In the genomic region with DNA sequence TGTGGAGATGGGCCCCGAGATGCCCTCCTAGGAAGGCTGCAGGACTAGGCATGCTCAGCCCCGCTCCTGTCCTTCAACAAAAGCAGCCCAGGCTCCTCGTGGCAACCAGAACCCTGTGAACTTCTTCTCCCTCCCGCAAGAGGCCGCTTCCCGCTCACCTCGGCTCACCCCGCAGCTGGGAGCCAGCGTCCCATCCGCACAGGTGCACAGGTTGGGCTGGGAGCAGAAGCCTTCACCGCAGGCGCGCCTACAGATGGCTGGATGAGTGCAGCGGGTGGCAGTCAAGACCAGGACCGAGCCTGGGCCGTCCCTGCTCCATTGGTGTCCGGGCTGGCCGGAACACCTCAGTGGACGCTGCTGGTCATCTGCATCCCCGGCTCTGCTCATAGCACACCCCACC, we compare ENCODE assay signal across 19 cellular contexts. TPM values are rescaled to one million over a fixed set of nuclear protein-coding genes. Genes with fewer than 3 reads are reported as not detected.
DNase-seq lines count a peak whose midpoint lies in the region; ATAC-seq, FAIRE-seq and TF ChIP-seq lines count a peak whose summit lies in the region.
"Had no signal": no experiment of that assay in that cellular context is flagged by ENCODE, and none has a peak within 500 bp of the region (broad histone marks: within the 10 kb centered on the region; RNA-seq: fewer than 3 reads in every experiment).

No MANE protein-coding gene starts in this region.

- TF ChIP-seq CTCF in chondrocyte (IDR thresholded peaks at IDR 0.05) = peak; percentile 17

- no peak overlapping the region for H3K27ac Mint-ChIP-seq in chondrocyte (ENCODE audit: unreplicated experiment)
- H3K27ac Mint-ChIP-seq: dendritic cell treated with granulocyte-macrophage colony-stimulating factor and Interleukin-4, amounts not matched to agents 40 ng/mL and 50 ng/mL, for 4 days; naive thymus-derived CD4-positive, alpha-beta T cell had no signal

- peaks cover 8 to 14% of the 10 kb centered on the region in 2 donors for H3K27me3 ChIP-seq in small intestine (ENCODE audit: control insufficient read depth in 2 of 2, insufficient read depth in 2 of 2, low read length in 2 of 2)

- peaks cover 3% of the 10 kb centered on the region for H3K36me3 Mint-ChIP-seq in chondrocyte (ENCODE audit: low read depth)

- no peak overlapping the region for H3K4me3 ChIP-seq in small intestine (ENCODE audit: low read depth in 1 of 2, low read length in 2 of 2)
- H3K4me3 ChIP-seq: ascending aorta, esophagus muscularis mucosa, heart right ventricle, tibial nerve had no signal

- no peak for ATAC-seq in HG03432 (IDR thresholded peaks at IDR 0.05; ENCODE audit: unreplicated experiment)
- ATAC-seq: naive thymus-derived CD4-positive, alpha-beta T cell had no signal

- H3K4me3 Mint-ChIP-seq in chondrocyte (ENCODE audit: unreplicated experiment) = no peak overlapping the region
- H3K4me3 Mint-ChIP-seq: dendritic cell treated with granulocyte-macrophage colony-stimulating factor and Interleukin-4, amounts not matched to agents 40 ng/mL and 50 ng/mL, for 4 days had no signal

- H3K27me3 Mint-ChIP-seq in chondrocyte (ENCODE audit: low read depth) = peaks cover 34% of the 10 kb centered on the region

- H3K4me1 ChIP-seq in small intestine (ENCODE audit: control insufficient read depth in 2 of 2, insufficient read depth in 1 of 2, low read depth in 1 of 2, low read length in 1 of 2) = no peaks in the 10 kb centered on the region

- H3K9me3 Mint-ChIP-seq in chondrocyte (ENCODE audit: low read depth) = no peaks in the 10 kb centered on the region
- H3K9me3 Mint-ChIP-seq: dendritic cell treated with granulocyte-macrophage colony-stimulating factor and Interleukin-4, amounts not matched to agents 40 ng/mL and 50 ng/mL, for 4 days had no signal

- 18 to 64% (median 38%) methylated on average over 20 of the region's 20 CpGs for WGBS in small intestine, 3 donors

- no peaks in the 10 kb centered on the region for H3K36me3 ChIP-seq in small intestine (ENCODE audit: control insufficient read depth in 2 of 2, insufficient read depth in 2 of 2, low read length in 2 of 2)
- H3K36me3 ChIP-seq: ascending aorta, esophagus muscularis mucosa, heart right ventricle, tibial nerve had no signal

- peak; percentile 39 for DNase-seq in NCI-H1092 treated with DMSO at 0.1 percent for 48 hours (lab: John Stamatoyannopoulos, UW)
- no peak for DNase-seq in NCI-H1092 (lab: John Stamatoyannopoulos, UW)
- peak; percentile 82 for DNase-seq in NCI-H510A (lab: John Stamatoyannopoulos, UW)
- DNase-seq in chondrocyte (ENCODE audit: low spot score) = no peak
- DNase-seq in small intestine = peak; percentile 32
- no peak for DNase-seq in stimulated activated CD4-positive, alpha-beta T cell treated with anti-CD3 and anti-CD28 coated beads, Interleukin-4, amount 100 ng/mL, for 24 hours
- DNase-seq in kidney glomerular epithelial cell (lab: John Stamatoyannopoulos, UW) = no peak
- DNase-seq: activated CD4-positive, CD25-positive, alpha-beta regulatory T cell; activated effector memory CD4-positive, alpha-beta T cell treated with anti-CD3 and anti-CD28 coated beads, Interleukin-2, amount 50 U/mL, for 16 hours; heart right ventricle; Karpas-422; naive thymus-derived CD4-positive, alpha-beta T cell; NCI-H2081 treated with DMSO at 0.1 percent for 48 hours; stimulated activated CD4-positive, alpha-beta T cell treated with anti-CD3 and anti-CD28 coated beads, Interleukin-2, amount 100 ng/mL, for 24 hours had no signal

- FAIRE-seq in small intestine (lab: Jason Lieb, UNC) = no peak

- H3K9me3 ChIP-seq in small intestine (ENCODE audit: control insufficient read depth, low read depth) = no peaks in the 10 kb centered on the region
- H3K9me3 ChIP-seq: ascending aorta, esophagus muscularis mucosa, heart right ventricle, tibial nerve had no signal

- no peak overlapping the region for H3K27ac ChIP-seq in small intestine (ENCODE audit: low read depth in 1 of 2, low read length in 1 of 2)
- H3K27ac ChIP-seq: ascending aorta, esophagus muscularis mucosa, heart right ventricle, tibial nerve had no signal

- peaks cover 25% of the 10 kb centered on the region for H3K4me1 Mint-ChIP-seq in chondrocyte (ENCODE audit: low read depth)

RNA-seq across cellular contexts. Expression of a gene that starts 3.4 kb away (rescaled TPM):
- total RNA-seq in chondrocyte = 0.51 to 1.3 TPM (median 0.57 TPM) in 3 replicates
- polyA plus RNA-seq in small intestine = under 1 TPM in 1 of 3 donors, not detected in 2; 0.04 TPM
- total RNA-seq: ascending aorta; naive thymus-derived CD4-positive, alpha-beta T cell had no signal
- polyA plus RNA-seq: heart right ventricle; naive thymus-derived CD4-positive, alpha-beta T cell had no signal

Comparison
In these comparisons a context has a peak if more than half of its experiments do, and no peak if none do; other contexts are left out.
1. DNase-seq: peak in NCI-H1092 treated with DMSO at 0.1 percent for 48 hours (single experiment), NCI-H510A (single experiment) and small intestine (single experiment); none in NCI-H1092 (single experiment), chondrocyte (single experiment), stimulated activated CD4-positive, alpha-beta T cell treated with anti-CD3 and anti-CD28 coated beads, Interleukin-4, amount 100 ng/mL, for 24 hours (single experiment) and kidney glomerular epithelial cell (single experiment).